Comparison of ENCODE assay signal across 13 cellular contexts in the genomic region with DNA sequence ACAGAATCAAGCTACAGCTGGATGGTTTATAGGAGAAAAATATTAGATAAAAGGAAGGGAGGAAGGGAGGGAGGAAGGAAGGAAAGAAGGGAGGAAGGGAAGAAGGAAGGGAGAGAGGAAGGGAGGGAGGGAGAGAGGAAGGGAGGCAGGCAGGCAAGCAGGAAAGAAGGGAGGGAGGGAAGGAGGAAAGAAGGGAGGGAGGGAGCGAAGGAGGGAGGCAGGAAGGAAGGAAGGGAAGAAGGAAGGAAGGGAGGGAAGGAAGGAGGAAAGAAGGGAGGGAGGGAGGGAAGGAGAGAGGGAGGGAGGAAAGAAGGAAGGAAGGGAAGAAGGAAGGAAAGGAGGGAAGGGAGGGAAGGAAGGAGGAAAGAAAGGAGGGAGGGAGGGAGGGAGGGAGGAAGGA.
"Had no signal": no experiment of that assay in that cellular context is flagged by ENCODE, and none has a peak within 500 bp of the region (broad histone marks: within the 10 kb centered on the region; RNA-seq: fewer than 3 reads in every experiment).

No MANE protein-coding gene starts in this region.

- H3K4me3 ChIP-seq: cardiac muscle cell, SJSA1, tibial artery had no signal

- H3K36me3 Mint-ChIP-seq: activated naive CD4-positive, alpha-beta T cell treated with anti-CD3 and anti-CD28 coated beads, Interleukin-2, amount 10 ng/mL, durations not matched to agents 7 days and 5 days; stimulated activated effector memory CD8-positive, alpha-beta T cell treated with anti-CD3 and anti-CD28 coated beads, Interleukin-12 subunit alpha, Interleukin-12 subunit beta, amount 100 ng/mL, for 72 hours had no signal

- H3K4me3 Mint-ChIP-seq: activated naive CD4-positive, alpha-beta T cell treated with anti-CD3 and anti-CD28 coated beads, Interleukin-2, amount 10 ng/mL, durations not matched to agents 7 days and 5 days; activated T-cell treated with anti-CD3 and anti-CD28 coated beads, Interleukin-2, amount 50 U/mL, for 24 hours; stimulated activated effector memory CD8-positive, alpha-beta T cell treated with anti-CD3 and anti-CD28 coated beads, Interleukin-12 subunit alpha, Interleukin-12 subunit beta, amount 100 ng/mL, for 72 hours had no signal

- H3K9me3 Mint-ChIP-seq: activated naive CD4-positive, alpha-beta T cell treated with anti-CD3 and anti-CD28 coated beads, Interleukin-2, amount 10 ng/mL, durations not matched to agents 7 days and 5 days; activated T-cell treated with anti-CD3 and anti-CD28 coated beads, Interleukin-2, amount 50 U/mL, for 24 hours; stimulated activated effector memory CD8-positive, alpha-beta T cell treated with anti-CD3 and anti-CD28 coated beads, Interleukin-12 subunit alpha, Interleukin-12 subunit beta, amount 100 ng/mL, for 72 hours had no signal

- DNase-seq: activated CD4-positive, alpha-beta T cell treated with anti-CD3 and anti-CD28 coated beads for 1 hour; activated CD4-positive, alpha-beta T cell treated with anti-CD3 and anti-CD28 coated beads, Interleukin-2, amount 50 U/mL, for 4 hours; activated naive CD4-positive, alpha-beta T cell treated with anti-CD3 and anti-CD28 coated beads, Interleukin-2, amount 10 ng/mL, durations not matched to agents 7 days and 5 days; activated T-cell treated with anti-CD3 and anti-CD28 coated beads, Interleukin-2, amount 50 U/mL, for 24 hours; islet precursor cell; mammary epithelial cell; T-helper 9 cell; tibial artery had no signal

- H3K27ac ChIP-seq: cardiac muscle cell, SJSA1, VCaP had no signal

- ATAC-seq: left lobe of liver; stimulated activated effector memory CD8-positive, alpha-beta T cell treated with anti-CD3 and anti-CD28 coated beads, Interleukin-12 subunit alpha, Interleukin-12 subunit beta, amount 100 ng/mL, for 72 hours had no signal

- H3K27me3 ChIP-seq: cardiac muscle cell, SJSA1, tibial artery had no signal

- H3K36me3 ChIP-seq: cardiac muscle cell, SJSA1, tibial artery had no signal

- H3K4me1 Mint-ChIP-seq: activated naive CD4-positive, alpha-beta T cell treated with anti-CD3 and anti-CD28 coated beads, Interleukin-2, amount 10 ng/mL, durations not matched to agents 7 days and 5 days had no signal

- H3K27me3 Mint-ChIP-seq: activated naive CD4-positive, alpha-beta T cell treated with anti-CD3 and anti-CD28 coated beads, Interleukin-2, amount 10 ng/mL, durations not matched to agents 7 days and 5 days; activated T-cell treated with anti-CD3 and anti-CD28 coated beads, Interleukin-2, amount 50 U/mL, for 24 hours had no signal

- H3K27ac Mint-ChIP-seq: activated naive CD4-positive, alpha-beta T cell treated with anti-CD3 and anti-CD28 coated beads, Interleukin-2, amount 10 ng/mL, durations not matched to agents 7 days and 5 days; activated T-cell treated with anti-CD3 and anti-CD28 coated beads, Interleukin-2, amount 50 U/mL, for 24 hours; stimulated activated effector memory CD8-positive, alpha-beta T cell treated with anti-CD3 and anti-CD28 coated beads, Interleukin-12 subunit alpha, Interleukin-12 subunit beta, amount 100 ng/mL, for 72 hours had no signal

- H3K4me1 ChIP-seq: SJSA1 had no signal

- H3K9me3 ChIP-seq: SJSA1, tibial artery had no signal
